ENCODE assay signal across 20 cellular contexts in genomic region chr1:116902027-116902426, GRCh38. TPM values are rescaled to one million over a fixed set of nuclear protein-coding genes. Genes with fewer than 3 reads are reported as not detected.
DNase-seq lines count a peak whose midpoint lies in the region; TF ChIP-seq lines count a peak whose summit lies in the region.
"Had no signal": no experiment of that assay in that cellular context is flagged by ENCODE, and none has a peak within 500 bp of the region (broad histone marks: within the 10 kb centered on the region; RNA-seq: fewer than 3 reads in every experiment).

No MANE protein-coding gene starts in this region.

- intact Hi-C loops in sigmoid colon (cut with DNase I): no loop called here

- no peak for TF ChIP-seq CTCF in sigmoid colon (IDR thresholded peaks at IDR 0.05)

- no peaks in the 10 kb centered on the region for H3K36me3 ChIP-seq in sigmoid colon
- H3K36me3 ChIP-seq: MG63 had no signal

- no peak for TF ChIP-seq EP300 in sigmoid colon (IDR thresholded peaks at IDR 0.05)

- 84 to 85% methylated on average over 5 of the region's 5 CpGs for WGBS in sigmoid colon, 2 donors

- H3K27ac ChIP-seq in sigmoid colon: no peak overlapping the region
- H3K27ac ChIP-seq: RWPE1, SK-N-MC had no signal

- H3K4me3 ChIP-seq in sigmoid colon: no peak overlapping the region
- H3K4me3 ChIP-seq: MG63, SK-N-MC had no signal

- no peaks in the 10 kb centered on the region for H3K4me1 ChIP-seq in sigmoid colon

- TF ChIP-seq POLR2A in sigmoid colon (IDR thresholded peaks at IDR 0.05): no peak
- TF ChIP-seq POLR2A in erythroblast (IDR thresholded peaks at IDR 0.05; ENCODE audit: low read length): no peak

- H3K9me3 ChIP-seq in sigmoid colon: no peaks in the 10 kb centered on the region
- H3K9me3 ChIP-seq: MG63 had no signal

- H3K27me3 ChIP-seq in sigmoid colon: no peaks in the 10 kb centered on the region

- DNase-seq in ELF-1 (ENCODE audit: low read depth, low spot score) (peak; percentile 42), NCI-H526 treated with DMSO at 0.1 percent for 48 hours (lab: John Stamatoyannopoulos, UW) (peak; percentile 71), islet precursor cell (peak; percentile 72), sigmoid colon (peak; percentile 32), DMS114 treated with DMSO at 0.1 percent for 48 hours (lab: John Stamatoyannopoulos, UW; ENCODE audit: unreplicated experiment) (no peak), erythroblast (lab: John Stamatoyannopoulos, UW) (no peak), retina (no peak), epidermal melanocyte (ENCODE audit: insufficient read length, low spot score) (no peak)
- DNase-seq: CD4-positive, CD25-positive, alpha-beta regulatory T cell; DMS79 treated with DMSO at 0.1 percent for 48 hours; H9; HFFc6; MG63; NCI-H1417; NCI-H1694 treated with DMSO at 0.1 percent for 48 hours; NCI-H2081 treated with DMSO at 0.1 percent for 48 hours; NCI-H748 treated with DMSO at 0.1 percent for 48 hours; SHP77 treated with DMSO at 0.1 percent for 48 hours had no signal

RNA-seq across cellular contexts. Expression of gene PTGFRN, which starts 7.7 kb away (rescaled TPM):
- 100 to 1,000 TPM in 2 of 4 donors, 10 to 100 TPM in 2; 77.3 to 179 (median 109) TPM for total RNA-seq in sigmoid colon
- polyA plus RNA-seq in sigmoid colon: 10 to 100 TPM in 2 of 3 donors, 1 to 10 TPM in 1; 6.6 to 38.8 (median 11.8) TPM

Comparison
In these comparisons a context has a peak if more than half of its experiments do, and no peak if none do; other contexts are left out.
1. DNase-seq: peak in ELF-1 (single experiment), NCI-H526 treated with DMSO at 0.1 percent for 48 hours (single experiment), islet precursor cell (single experiment) and sigmoid colon (single experiment); none in DMS114 treated with DMSO at 0.1 percent for 48 hours (single experiment), erythroblast (0 of 2), retina (single experiment) and epidermal melanocyte (single experiment).